In the genomic region with DNA sequence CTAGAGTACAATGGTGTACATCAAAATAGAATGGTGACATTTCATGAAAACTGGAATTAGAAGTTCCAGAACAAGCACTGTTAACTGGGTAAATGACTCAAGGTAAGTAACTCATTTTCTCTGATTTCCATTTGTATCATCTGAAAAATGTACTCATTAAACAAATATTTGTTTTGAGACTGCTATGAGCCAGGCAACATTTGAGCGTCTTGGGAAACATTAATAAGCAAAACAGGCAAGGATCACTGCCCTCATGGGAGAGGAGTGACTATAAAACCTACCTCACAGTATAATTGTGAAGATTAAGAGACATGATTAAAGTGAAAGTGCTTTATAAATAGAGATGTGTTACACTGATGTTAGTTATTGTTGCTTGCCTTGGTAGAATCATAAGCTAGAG, we compare ENCODE assay signal across 22 cellular contexts.
A peak's percentile ranks its signal among the peaks of the same experiment; 100 is the strongest.
DNase-seq lines count a peak whose midpoint lies in the region; ATAC-seq, FAIRE-seq and TF ChIP-seq lines count a peak whose summit lies in the region.
"Had no signal": no experiment of that assay in that cellular context is flagged by ENCODE, and none has a peak within 500 bp of the region (broad histone marks: within the 10 kb centered on the region; RNA-seq: fewer than 3 reads in every experiment).

No MANE protein-coding gene starts in this region.

- ATAC-seq in T-cell (replicated peaks in 1 of 4) (no peak), lower lobe of right lung (no peak)
- ATAC-seq: GM23338 had no signal

- H3K27ac ChIP-seq in ACC112 (ENCODE audit: low read depth, low read length) (no peak overlapping the region), lower lobe of right lung (no peak overlapping the region)
- H3K27ac ChIP-seq: HL-60 had no signal

- TF ChIP-seq CTCF in bronchial epithelial cell (IDR thresholded peaks at IDR 0.05; ENCODE audit: insufficient read depth, low read length, severe bottlenecking) (no peak), lower lobe of right lung (IDR thresholded peaks at IDR 0.05) (no peak)

- no peak overlapping the region for H3K4me3 Mint-ChIP-seq in T-cell
- H3K4me3 Mint-ChIP-seq: CD4-positive, CD25-positive, alpha-beta regulatory T cell; GM23338 had no signal

- H3K4me3 ChIP-seq in ACC112 (ENCODE audit: low read depth, low read length) = no peak overlapping the region
- H3K4me3 ChIP-seq in bronchial epithelial cell (ENCODE audit: low read depth, low read length) = no peak overlapping the region
- H3K4me3 ChIP-seq in lower lobe of right lung = no peak overlapping the region
- H3K4me3 ChIP-seq: GM23338 had no signal

- peaks cover 18% of the 10 kb centered on the region for H3K4me1 ChIP-seq in ACC112 (ENCODE audit: control insufficient read depth, insufficient read depth, low read length, unreplicated experiment)
- H3K4me1 ChIP-seq in lower lobe of right lung = no peaks in the 10 kb centered on the region
- H3K4me1 ChIP-seq: BE2C, Caco-2 had no signal

- H2AFZ ChIP-seq in ACC112 (ENCODE audit: low read length, unreplicated experiment) = peak overlapping the region; percentile 24
- H2AFZ ChIP-seq: GM23338 had no signal

- no peaks in the 10 kb centered on the region for H3K4me1 Mint-ChIP-seq in T-cell
- H3K4me1 Mint-ChIP-seq: CD4-positive, CD25-positive, alpha-beta regulatory T cell had no signal

- no peaks in the 10 kb centered on the region for H3K27me3 Mint-ChIP-seq in T-cell
- H3K27me3 Mint-ChIP-seq: CD4-positive, CD25-positive, alpha-beta regulatory T cell had no signal

- POLR2A ChIA-PET in T-cell (lab: Charles Lee) = interaction anchor here in 1 of 2 donors (0.6 kb wide), 1 partner anchor 13 kb away, joined by 4 read pairs; no protein-coding TSS in a partner anchor

- H3K36me3 Mint-ChIP-seq in T-cell = no peaks in the 10 kb centered on the region
- H3K36me3 Mint-ChIP-seq: CD4-positive, CD25-positive, alpha-beta regulatory T cell had no signal

- no peak overlapping the region for H3K27ac Mint-ChIP-seq in T-cell
- H3K27ac Mint-ChIP-seq: CD4-positive, CD25-positive, alpha-beta regulatory T cell; GM23338 had no signal

- FAIRE-seq in bronchial epithelial cell (lab: Jason Lieb, UNC) (no peak), islet of Langerhans (lab: Jason Lieb, UNC) (peak; percentile 90)
- FAIRE-seq: D721Med, G401.6, GM12891, GM18507, H54 had no signal

- H3K9me3 Mint-ChIP-seq in T-cell = peaks cover 0 to 6% (median 3%) of the 10 kb centered on the region in 3 donors
- H3K9me3 Mint-ChIP-seq: GM23338 had no signal

- no peak for TF ChIP-seq POLR2A in erythroblast (IDR thresholded peaks at IDR 0.05; ENCODE audit: low read length)

- intact Hi-C loops in lower lobe of right lung (cut with DNase I) = no loop called here

- no peaks in the 10 kb centered on the region for H3K79me2 ChIP-seq in ACC112 (ENCODE audit: control insufficient read depth, insufficient read depth, low read length, unreplicated experiment)

- no peaks in the 10 kb centered on the region for H3K9me3 ChIP-seq in lower lobe of right lung
- H3K9me3 ChIP-seq: BE2C, Caco-2 had no signal

- no peaks in the 10 kb centered on the region for H3K27me3 ChIP-seq in ACC112 (ENCODE audit: insufficient read depth, low read length)
- no peaks in the 10 kb centered on the region for H3K27me3 ChIP-seq in bronchial epithelial cell (ENCODE audit: control insufficient read depth, insufficient read depth, low read length)
- no peaks in the 10 kb centered on the region for H3K27me3 ChIP-seq in lower lobe of right lung (ENCODE audit: low read depth)
- H3K27me3 ChIP-seq: BE2C had no signal

- DNase-seq in NCI-H526 treated with DMSO at 0.1 percent for 48 hours (lab: John Stamatoyannopoulos, UW) (peak; percentile 37), bronchial epithelial cell (ENCODE audit: low read depth) (peak; percentile 7), erythroblast (lab: John Stamatoyannopoulos, UW) (no peak), HUDEP-2 (lab: John Stamatoyannopoulos, UW; ENCODE audit: unreplicated experiment in 76 of 76) (no peak), T-cell (no peak), lower lobe of right lung (no peak)
- DNase-seq: ACHN; BE2C; C1 segment of cervical spinal cord; Caco-2; CD4-positive, CD25-positive, alpha-beta regulatory T cell; HCEC 1CT; IMR-90 had no signal

- CTCF ChIA-PET in T-cell (lab: Charles Lee) = no interaction called here

- no peaks in the 10 kb centered on the region for H3K36me3 ChIP-seq in ACC112 (ENCODE audit: insufficient read depth, low read length)
- no peaks in the 10 kb centered on the region for H3K36me3 ChIP-seq in bronchial epithelial cell (ENCODE audit: control insufficient read depth, insufficient read depth, low read length)
- no peaks in the 10 kb centered on the region for H3K36me3 ChIP-seq in lower lobe of right lung
- H3K36me3 ChIP-seq: BE2C had no signal

Comparison
In these comparisons a context has a peak if more than half of its experiments do, and no peak if none do; other contexts are left out.
1. DNase-seq: peak in NCI-H526 treated with DMSO at 0.1 percent for 48 hours (single experiment) and bronchial epithelial cell (single experiment); none in erythroblast (0 of 2), HUDEP-2 (0 of 76), T-cell (0 of 34) and lower lobe of right lung (single experiment).